In the genomic region with DNA sequence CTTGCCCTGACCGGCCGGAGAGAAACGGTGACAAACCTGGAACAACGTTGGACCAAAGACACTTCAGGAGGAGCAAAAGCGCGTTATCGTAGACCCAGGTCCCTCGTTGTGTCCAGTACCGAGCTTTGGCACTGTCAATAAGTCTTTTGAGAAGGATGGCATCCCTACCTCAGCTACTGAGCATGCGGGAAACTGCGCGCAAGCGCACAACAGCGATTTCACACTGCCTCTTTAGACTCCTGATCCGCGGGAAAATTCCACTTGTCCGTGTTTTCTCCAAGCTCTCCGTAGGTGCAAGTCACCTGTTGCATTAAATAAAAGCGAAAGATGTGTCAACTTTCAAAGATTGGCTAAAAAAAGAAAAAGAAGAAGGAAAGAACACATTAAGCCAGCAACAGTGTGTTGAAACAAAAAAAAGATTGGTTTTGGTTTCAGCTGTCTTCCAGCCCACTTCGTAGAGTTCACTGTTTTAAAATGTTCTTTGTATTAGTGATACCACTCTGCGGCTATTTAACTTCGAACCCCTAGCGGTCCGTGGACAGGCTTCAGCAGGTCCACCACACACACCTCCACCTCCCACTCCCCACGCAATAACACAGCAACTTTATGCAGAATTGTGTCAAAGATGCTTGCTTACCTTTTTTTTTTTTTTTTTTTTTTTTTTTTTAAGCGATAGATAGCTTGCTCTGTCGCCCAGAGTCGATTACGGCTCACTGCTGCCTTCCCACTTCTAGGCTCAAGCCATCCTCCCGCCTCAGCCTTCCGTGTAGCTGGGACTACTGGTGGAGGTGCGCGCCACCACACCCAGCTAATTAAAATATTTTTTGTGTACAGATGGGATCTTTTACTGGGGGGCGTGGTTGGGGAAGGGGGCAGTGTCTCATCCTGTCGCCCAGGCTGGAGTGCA, we compare ENCODE assay signal across 9 cellular contexts. TPM values are rescaled to one million over a fixed set of nuclear protein-coding genes. Genes with fewer than 3 reads are reported as not detected.
DNase-seq lines count a peak whose midpoint lies in the region; ATAC-seq, FAIRE-seq and TF ChIP-seq lines count a peak whose summit lies in the region.
"Had no signal": no experiment of that assay in that cellular context is flagged by ENCODE, and none has a peak within 500 bp of the region (broad histone marks: within the 10 kb centered on the region; RNA-seq: fewer than 3 reads in every experiment).

A gene with protein sequence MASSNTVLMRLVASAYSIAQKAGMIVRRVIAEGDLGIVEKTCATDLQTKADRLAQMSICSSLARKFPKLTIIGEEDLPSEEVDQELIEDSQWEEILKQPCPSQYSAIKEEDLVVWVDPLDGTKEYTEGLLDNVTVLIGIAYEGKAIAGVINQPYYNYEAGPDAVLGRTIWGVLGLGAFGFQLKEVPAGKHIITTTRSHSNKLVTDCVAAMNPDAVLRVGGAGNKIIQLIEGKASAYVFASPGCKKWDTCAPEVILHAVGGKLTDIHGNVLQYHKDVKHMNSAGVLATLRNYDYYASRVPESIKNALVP (minus strand): TSS at position 139 of the 907 bp plus-strand sequence. CDS start 9,942 bp downstream, outside the sequence.

- DNase-seq in AG08395 (ENCODE audit: low spot score): peak; percentile 97
- peak; percentile 97 for DNase-seq in NCI-H2227 treated with DMSO at 0.1 percent for 48 hours (lab: John Stamatoyannopoulos, UW)
- DNase-seq in bronchial epithelial cell (ENCODE audit: low read depth): peak; percentile 96
- DNase-seq in iPS-NIHi7 (ENCODE audit: extremely low spot score): peak; percentile 91
- DNase-seq in smooth muscle cell of the brain vasculature (ENCODE audit: low read depth, low spot score): peak; percentile 91

- ATAC-seq in GM18907 (IDR thresholded peaks at IDR 0.05; ENCODE audit: unreplicated experiment): peak; percentile 69
- peak; percentile 60 for ATAC-seq in HG03159 (IDR thresholded peaks at IDR 0.05; ENCODE audit: unreplicated experiment)

- FAIRE-seq in bronchial epithelial cell (lab: Jason Lieb, UNC): no peak
- FAIRE-seq: colon had no signal

- H3K4me3 ChIP-seq in WI38 (ENCODE audit: low read depth, low read length): peak within 1 kb of the TSS; percentile 85
- peak within 1 kb of the TSS; percentile 60 for H3K4me3 ChIP-seq in bronchial epithelial cell (ENCODE audit: low read depth, low read length)

- no peaks in the 10 kb centered on the region for H3K27me3 ChIP-seq in bronchial epithelial cell (ENCODE audit: control insufficient read depth, insufficient read depth, low read length)

- H3K36me3 ChIP-seq in bronchial epithelial cell (ENCODE audit: control insufficient read depth, insufficient read depth, low read length): no peaks in the 10 kb centered on the region

- TF ChIP-seq CTCF in WI38 (IDR thresholded peaks at IDR 0.05; ENCODE audit: low read depth, low read length) (no peak), bronchial epithelial cell (IDR thresholded peaks at IDR 0.05; ENCODE audit: insufficient read depth, low read length, severe bottlenecking) (no peak)

RNA-seq across cellular contexts. Expression of the gene that starts here (rescaled TPM):
- total RNA-seq in bronchial epithelial cell: 14.6 and 17.6 TPM in 2 replicates

Comparison
In these comparisons a context has a peak if more than half of its experiments do, and no peak if none do; other contexts are left out.
1. Peak in every context shown above with its lines: DNase-seq, ATAC-seq and H3K4me3 ChIP-seq.